21 cellular contexts compared by ENCODE assay signal in the genomic region with DNA sequence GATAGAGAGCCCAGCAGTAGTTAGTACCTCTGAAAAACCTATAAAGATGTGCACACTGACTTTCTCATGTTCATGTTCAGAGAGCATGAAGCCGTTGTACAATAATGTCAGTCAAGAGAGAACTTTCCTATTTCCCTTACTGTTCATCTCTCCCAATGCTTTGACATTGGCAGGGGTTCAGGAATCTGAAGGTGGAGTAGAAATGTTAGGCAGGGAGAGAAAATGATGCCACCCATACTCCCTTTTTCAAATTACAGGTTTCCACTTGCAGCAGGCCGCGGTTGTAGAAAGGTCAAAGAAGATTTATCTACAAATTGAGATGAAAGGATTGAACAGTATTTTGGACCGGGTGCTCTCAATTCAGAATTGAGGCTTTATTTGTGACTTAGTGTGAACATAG.
DNase-seq lines count a peak whose midpoint lies in the region; ATAC-seq and TF ChIP-seq lines count a peak whose summit lies in the region.
"Had no signal": no experiment of that assay in that cellular context is flagged by ENCODE, and none has a peak within 500 bp of the region (broad histone marks: within the 10 kb centered on the region; RNA-seq: fewer than 3 reads in every experiment).

No MANE protein-coding gene starts in this region.

- 27% methylated on average over 4 of the region's 4 CpGs for WGBS in mammary epithelial cell (ENCODE audit: low coverage, missing lambda C conversion rate)

- no peaks in the 10 kb centered on the region for H3K36me3 Mint-ChIP-seq in MCF 10A (ENCODE audit: insufficient read depth, unreplicated experiment)
- H3K36me3 Mint-ChIP-seq: CD8-positive, alpha-beta memory T cell had no signal

- H3K4me2 ChIP-seq in mammary epithelial cell (ENCODE audit: insufficient read depth, low read depth, low read length) = peak overlapping the region; percentile 16
- H3K4me2 ChIP-seq: BLaER1 had no signal

- H3K27me3 ChIP-seq in breast epithelium (peaks cover 0 to 3% of the 10 kb centered on the region in 2 donors), mammary epithelial cell (ENCODE audit: insufficient read depth, low read length) (peaks cover 2% of the 10 kb centered on the region), right atrium auricular region (no peaks in the 10 kb centered on the region)

- H3K27ac ChIP-seq in breast epithelium = no peak overlapping the region
- no peak overlapping the region for H3K27ac ChIP-seq in mammary epithelial cell (ENCODE audit: insufficient read depth, low read depth, low read length)
- no peak overlapping the region for H3K27ac ChIP-seq in right atrium auricular region
- H3K27ac ChIP-seq: 22Rv1, BLaER1, C4-2B, GM23248 had no signal

- no peak overlapping the region for H3K4me3 Mint-ChIP-seq in MCF 10A (ENCODE audit: unreplicated experiment)
- H3K4me3 Mint-ChIP-seq: B cell; CD4-positive, alpha-beta T cell; CD8-positive, alpha-beta memory T cell had no signal

- no peak for TF ChIP-seq POLR2A in breast epithelium (IDR thresholded peaks at IDR 0.05)

- peak; percentile 52 for DNase-seq in MCF 10A (ENCODE audit: unreplicated experiment)
- DNase-seq in breast epithelium (ENCODE audit: low spot score in 2 of 2) = no peak
- peak; percentile 19 for DNase-seq in mammary epithelial cell
- DNase-seq in right atrium auricular region (ENCODE audit: low spot score) = no peak
- DNase-seq in iPS-NIHi7 (ENCODE audit: extremely low spot score) = no peak
- DNase-seq: CD4-positive, alpha-beta T cell; CD8-positive, alpha-beta memory T cell; DMS 273 treated with DMSO at 0.1 percent for 48 hours; DMS79; EL; GDM1; GM23248; H7; HCEC 1CT had no signal

- H4K20me1 ChIP-seq in mammary epithelial cell (ENCODE audit: insufficient read depth, low read length) = no peaks in the 10 kb centered on the region
- H4K20me1 ChIP-seq: BLaER1 had no signal

- dilution Hi-C loops in mammary epithelial cell (cut with HindIII; ENCODE audit: low sequenced_read_pairs) = no loop called here

- CTCF ChIA-PET in MCF 10A (lab: Yijun Ruan, JAX) (interaction anchor here (1.4 to 2.0 kb wide), 2 partner anchors 10 to 11 kb away, joined by 3 to 9 read pairs; no protein-coding TSS in a partner anchor), mammary epithelial cell (lab: Charles Lee; ENCODE audit: low non-redundant PET) (no interaction called here)

- ATAC-seq in esophagus mucosa (peak; percentile 63), HG02642 (IDR thresholded peaks at IDR 0.05; ENCODE audit: poor library complexity, unreplicated experiment) (no peak)
- ATAC-seq: GM12878 had no signal

- H3K9me3 Mint-ChIP-seq in MCF 10A (ENCODE audit: unreplicated experiment) = peaks cover 8% of the 10 kb centered on the region

- no TSS peak for BruUV-seq in MCF 10A (replicated peaks; lab: Mats Ljungman, UMichigan)
- no TSS peak for BruUV-seq in mammary epithelial cell (replicated peaks; lab: Mats Ljungman, UMichigan)

- POLR2A ChIA-PET in MCF 10A (lab: Yijun Ruan, JAX) = interaction anchor here (1.5 kb wide), 1 partner anchor 51 kb away, joined by 4 read pairs; no protein-coding TSS in a partner anchor

- in situ Hi-C loops in mammary epithelial cell (cut with MboI; ENCODE audit: low sequenced_read_pairs in 2 of 2) = no loop called here

- H3K4me3 ChIP-seq in breast epithelium (no peak overlapping the region), mammary epithelial cell (replicated peaks in 1 of 3; ENCODE audit: insufficient read depth in 1 of 3, low read depth in 2 of 3, low read length in 3 of 3) (no peak overlapping the region), right atrium auricular region (no peak overlapping the region)
- H3K4me3 ChIP-seq: BLaER1, GM12878, GM23248 had no signal

- H3K36me3 ChIP-seq in breast epithelium (no peaks in the 10 kb centered on the region), mammary epithelial cell (ENCODE audit: insufficient read depth, low read length) (no peaks in the 10 kb centered on the region), right atrium auricular region (no peaks in the 10 kb centered on the region)
- H3K36me3 ChIP-seq: BLaER1 had no signal

- H2AFZ ChIP-seq in mammary epithelial cell (ENCODE audit: low read depth, low read length) = peak overlapping the region; percentile 10
- H2AFZ ChIP-seq: GM23248 had no signal

- no peaks in the 10 kb centered on the region for H3K9me3 ChIP-seq in breast epithelium
- H3K9me3 ChIP-seq in mammary epithelial cell (replicated peaks; ENCODE audit: insufficient read depth, low read length) = no peaks in the 10 kb centered on the region
- H3K9me3 ChIP-seq in right atrium auricular region = no peaks in the 10 kb centered on the region
- H3K9me3 ChIP-seq: BLaER1 had no signal

- H3K4me1 ChIP-seq in breast epithelium (no peaks in the 10 kb centered on the region), mammary epithelial cell (ENCODE audit: insufficient read depth, low read length) (peaks cover 17% of the 10 kb centered on the region), right atrium auricular region (no peaks in the 10 kb centered on the region)
- H3K4me1 ChIP-seq: BLaER1 had no signal

- H3K27me3 Mint-ChIP-seq in MCF 10A (ENCODE audit: insufficient read depth, unreplicated experiment) = no peaks in the 10 kb centered on the region
- H3K27me3 Mint-ChIP-seq: B cell; CD4-positive, alpha-beta T cell had no signal

- TF ChIP-seq CTCF in MCF 10A (IDR thresholded peaks at IDR 0.05; ENCODE audit: unreplicated experiment) (no peak), breast epithelium (IDR thresholded peaks at IDR 0.05) (no peak), mammary epithelial cell (conservative IDR thresholded peaks at IDR 0.05 in 1 of 2, IDR thresholded peaks at IDR 0.05 in 1 of 2; ENCODE audit: extremely low read depth in 1 of 2, insufficient read depth in 1 of 2, low read depth in 1 of 2, low read length in 2 of 2) (no peak), right atrium auricular region (IDR thresholded peaks at IDR 0.05) (no peak)

- no peaks in the 10 kb centered on the region for H3K79me2 ChIP-seq in mammary epithelial cell (ENCODE audit: insufficient read depth, low read length)

- peak overlapping the region; percentile 42 for H3K27ac Mint-ChIP-seq in MCF 10A (ENCODE audit: low read depth, unreplicated experiment)
- H3K27ac Mint-ChIP-seq: B cell; CD4-positive, alpha-beta T cell; CD8-positive, alpha-beta memory T cell had no signal

- no peak overlapping the region for H3K9ac ChIP-seq in mammary epithelial cell (ENCODE audit: insufficient read depth, low read length)
- H3K9ac ChIP-seq: BLaER1, GM23248 had no signal

- peaks cover 13% of the 10 kb centered on the region for H3K4me1 Mint-ChIP-seq in MCF 10A (ENCODE audit: insufficient read depth, unreplicated experiment)
- H3K4me1 Mint-ChIP-seq: B cell; CD8-positive, alpha-beta memory T cell had no signal

- intact Hi-C loops in MCF 10A (cut with micrococcal nuclease) (no loop called here), breast epithelium (cut with DNase I; ENCODE audit: low total_unique reads) (no loop called here), mammary epithelial cell (cut with micrococcal nuclease) (no loop called here)

Comparison
In these comparisons a context has a peak if more than half of its experiments do, and no peak if none do; other contexts are left out.
1. DNase-seq: peak in MCF 10A (single experiment) and mammary epithelial cell (single experiment); none in breast epithelium (0 of 2), right atrium auricular region (single experiment) and iPS-NIHi7 (single experiment).